In genomic region chrX:135985974-135986312, GRCh38 we compare ENCODE assay signal across 8 cellular contexts. TPM values are rescaled to one million over a fixed set of nuclear protein-coding genes. Genes with fewer than 3 reads are reported as not detected.
DNase-seq lines count a peak whose midpoint lies in the region; ATAC-seq and TF ChIP-seq lines count a peak whose summit lies in the region.

No MANE protein-coding gene starts in this region.

- no peaks in the 10 kb centered on the region for H3K9me3 Mint-ChIP-seq in osteocyte (ENCODE audit: unreplicated experiment)

- no peaks in the 10 kb centered on the region for H3K36me3 ChIP-seq in DND-41 (ENCODE audit: insufficient read depth, low read length)
- H3K36me3 ChIP-seq in Peyer's patch, result no peaks in the 10 kb centered on the region
- no peaks in the 10 kb centered on the region for H3K36me3 ChIP-seq in esophagus muscularis mucosa

- H3K9me3 ChIP-seq in DND-41 (ENCODE audit: insufficient read depth, low read length, severe bottlenecking) (no peaks in the 10 kb centered on the region), Peyer's patch (no peaks in the 10 kb centered on the region), esophagus muscularis mucosa (no peaks in the 10 kb centered on the region)

- TF ChIP-seq POLR2A in Peyer's patch (IDR thresholded peaks at IDR 0.05) (no peak), esophagus muscularis mucosa (IDR thresholded peaks at IDR 0.05; ENCODE audit: low read depth) (no peak)

- peaks cover 41% of the 10 kb centered on the region for H3K4me1 ChIP-seq in DND-41 (ENCODE audit: insufficient read depth, low read length)
- H3K4me1 ChIP-seq in Peyer's patch, result no peaks in the 10 kb centered on the region
- peaks cover 4 to 27% (median 20%) of the 10 kb centered on the region in 4 donors for H3K4me1 ChIP-seq in esophagus muscularis mucosa

- H3K36me3 Mint-ChIP-seq in osteocyte (ENCODE audit: unreplicated experiment), result no peaks in the 10 kb centered on the region

- H3K27ac ChIP-seq in DND-41 (ENCODE audit: low read length), result peak overlapping the region; percentile 76
- peak overlapping the region; percentile 80 to 88 (median 86) for H3K27ac ChIP-seq in Peyer's patch
- H3K27ac ChIP-seq in esophagus muscularis mucosa (replicated peaks in 1 of 4), result peak overlapping the region; percentile 80 to 87 (median 81)

- H4K20me1 ChIP-seq in DND-41 (ENCODE audit: insufficient read depth, low read length), result no peaks in the 10 kb centered on the region

- H3K79me2 ChIP-seq in DND-41 (ENCODE audit: insufficient read depth, low read length), result peaks cover 39% of the 10 kb centered on the region

- peak overlapping the region; percentile 68 to 77 for H3K4me3 ChIP-seq in DND-41 (ENCODE audit: low read depth in 1 of 2, low read length in 2 of 2)
- peak overlapping the region; percentile 62 to 85 (median 72) for H3K4me3 ChIP-seq in Peyer's patch
- H3K4me3 ChIP-seq in esophagus muscularis mucosa, result peak overlapping the region; percentile 69 to 75 (median 71)

- TF ChIP-seq CTCF in DND-41 (IDR thresholded peaks at IDR 0.05; ENCODE audit: borderline replicate concordance, extremely low read depth, low read length, poor library complexity, severe bottlenecking), result no peak
- TF ChIP-seq CTCF in Peyer's patch (IDR thresholded peaks at IDR 0.05), result no peak
- no peak for TF ChIP-seq CTCF in esophagus muscularis mucosa (IDR thresholded peaks at IDR 0.05)
- no peak for TF ChIP-seq CTCF in osteocyte (IDR thresholded peaks at IDR 0.05)

- H3K4me1 Mint-ChIP-seq in osteocyte (ENCODE audit: unreplicated experiment), result peaks cover 18% of the 10 kb centered on the region

- peak overlapping the region; percentile 58 for H3K27ac Mint-ChIP-seq in osteocyte (ENCODE audit: unreplicated experiment)

- peak overlapping the region; percentile 79 for H3K4me2 ChIP-seq in DND-41 (ENCODE audit: insufficient read depth, low read length)

- H3K27me3 ChIP-seq in DND-41 (ENCODE audit: insufficient read depth, low read length, poor library complexity) (no peaks in the 10 kb centered on the region), Peyer's patch (no peaks in the 10 kb centered on the region), esophagus muscularis mucosa (no peaks in the 10 kb centered on the region)

- intact Hi-C loops in esophagus muscularis mucosa (cut with DNase I), result no loop called here

- ATAC-seq in DND-41 (ENCODE audit: insufficient read depth, low read depth) (no peak), GM18873 (IDR thresholded peaks at IDR 0.05; ENCODE audit: low FRiP score, unreplicated experiment) (no peak)

- H3K4me3 Mint-ChIP-seq in osteocyte (ENCODE audit: unreplicated experiment), result peak overlapping the region; percentile 85

- H2AFZ ChIP-seq in DND-41 (ENCODE audit: low read depth, low read length), result peak overlapping the region; percentile 81; the same call in 1 of the 2 replicates

- DNase-seq in DND-41, result no peak
- no peak for DNase-seq in Peyer's patch
- DNase-seq in esophagus muscularis mucosa (ENCODE audit: extremely low spot score), result no peak
- DNase-seq in osteocyte (ENCODE audit: extremely low spot score, unreplicated experiment), result no peak
- no peak for DNase-seq in SHP77 treated with DMSO at 0.1 percent for 48 hours (lab: John Stamatoyannopoulos, UW)
- no peak for DNase-seq in cerebellar cortex (ENCODE audit: low spot score)
- no peak for DNase-seq in NCI-H524 treated with DMSO at 0.1 percent for 48 hours (lab: John Stamatoyannopoulos, UW)

- H3K9ac ChIP-seq in DND-41 (ENCODE audit: low read depth, low read length), result peak overlapping the region; percentile 71

- WGBS in esophagus muscularis mucosa, result 46% methylated on average over 14 of the region's 14 CpGs

- H3K27me3 Mint-ChIP-seq in osteocyte (ENCODE audit: unreplicated experiment), result no peaks in the 10 kb centered on the region

- no peak for TF ChIP-seq EP300 in esophagus muscularis mucosa (IDR thresholded peaks at IDR 0.05)

RNA-seq across cellular contexts. Expression of gene SLC9A6, which starts 0.7 kb away (rescaled TPM):
- total RNA-seq in Peyer's patch, result 10 to 100 TPM in 3 of 4 donors, 1 to 10 TPM in 1; 9.9 to 28.7 (median 17.3) TPM
- 10 to 100 TPM; 12.9 to 17.4 (median 13.7) TPM for total RNA-seq in esophagus muscularis mucosa
- 16.1 and 18.0 TPM in 2 replicates for total RNA-seq in osteocyte

RNA-seq across cellular contexts. Expression of gene MMGT1, which starts 12.2 kb away (rescaled TPM):
- total RNA-seq in Peyer's patch, result 10 to 100 TPM in 3 of 4 donors, 1 to 10 TPM in 1; 9.9 to 21.5 (median 13.5) TPM
- total RNA-seq in esophagus muscularis mucosa, result 10 to 100 TPM; 29.0 to 37.8 (median 35.3) TPM
- 30.9 and 32.4 TPM in 2 replicates for total RNA-seq in osteocyte
